ENCODE assay signal across 1 cellular context in genomic region chr10:4131407-4132215, GRCh38.
TF ChIP-seq lines count a peak whose summit lies in the region.

No MANE protein-coding gene starts in this region.

TF ChIP-seq in GM23338, 12 proteins besides CTCF, POLR2A, EP300 and RAD21 (continued from another document):
- TF ChIP-seq NANOG (IDR thresholded peaks at IDR 0.05; ENCODE audit: borderline replicate concordance) (no peak), REST (IDR thresholded peaks at IDR 0.05; ENCODE audit: unreplicated experiment) (no peak), ZNF331 (CRISPR knock-in tag; IDR thresholded peaks at IDR 0.05; ENCODE audit: low read depth) (no peak), ZNF114 (CRISPR knock-in tag; IDR thresholded peaks at IDR 0.05) (no peak), EZH2 (IDR thresholded peaks at IDR 0.05; ENCODE audit: low read depth, unreplicated experiment) (no peak), CREB1 (CRISPR knock-in tag; IDR thresholded peaks at IDR 0.05; ENCODE audit: low read depth) (no peak), EZH2phosphoT487 (IDR thresholded peaks at IDR 0.05; ENCODE audit: unreplicated experiment) (no peak)
TF ChIP-seq in GM23338: peak in this region for 0.
